Comparison of ENCODE assay signal across 12 cellular contexts in the genomic region with DNA sequence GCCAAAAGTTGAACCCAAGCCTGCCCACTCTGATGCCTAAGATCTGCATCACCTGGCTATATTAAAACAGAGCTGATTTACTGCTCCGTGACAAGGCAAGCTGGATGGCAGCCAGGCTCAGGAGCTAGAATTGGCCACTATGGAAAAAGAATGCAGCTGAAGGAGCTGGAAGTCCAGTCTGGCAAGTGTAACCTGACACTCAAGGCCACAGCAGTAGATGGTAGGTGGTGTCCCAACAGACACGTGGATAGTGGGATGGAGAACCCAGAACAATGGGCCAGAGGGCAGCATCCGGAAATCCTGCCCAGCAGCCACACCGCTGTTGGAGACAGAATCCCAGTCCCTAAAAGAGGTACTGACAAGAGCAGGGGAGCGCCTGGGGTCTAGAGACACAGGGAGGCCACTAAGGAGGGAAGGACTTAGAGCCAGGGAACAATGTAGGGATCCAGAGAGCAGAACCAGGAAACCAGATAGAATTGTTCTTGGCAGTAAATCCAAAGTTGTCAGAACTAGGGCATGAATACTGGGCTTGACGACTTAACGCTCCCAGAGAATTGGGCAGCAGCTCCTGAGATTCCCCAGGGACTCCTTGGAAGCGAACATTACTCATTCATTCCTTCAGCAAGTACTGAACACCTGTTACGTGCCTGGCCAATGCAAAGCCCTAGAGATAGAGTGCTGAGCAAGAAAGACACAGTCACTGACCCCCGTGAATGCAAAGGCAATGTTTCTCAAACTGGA.
DNase-seq lines count a peak whose midpoint lies in the region; ATAC-seq, FAIRE-seq and TF ChIP-seq lines count a peak whose summit lies in the region.
"Had no signal": no experiment of that assay in that cellular context is flagged by ENCODE, and none has a peak within 500 bp of the region (broad histone marks: within the 10 kb centered on the region; RNA-seq: fewer than 3 reads in every experiment).

No MANE protein-coding gene starts in this region.

- no peak for TF ChIP-seq RAD21 in HepG2 (CRISPR knock-in tag; IDR thresholded peaks at IDR 0.05)

- no peak overlapping the region for H3K4me3 Mint-ChIP-seq in central memory CD8-positive, alpha-beta T cell

- H3K9me2 ChIP-seq in Karpas-422 (replicated peaks; ENCODE audit: insufficient read depth, low read length): peaks cover 3% of the 10 kb centered on the region; the same call in 1 of the 2 replicates

- intact Hi-C loops in HepG2 (cut with micrococcal nuclease; ENCODE audit: unreplicated experiment): no loop called here

- no peak for TF ChIP-seq POLR2A in HepG2 (IDR thresholded peaks at IDR 0.05; ENCODE audit: insufficient read depth in 1 of 2, low read depth in 2 of 2, low read length in 2 of 2)

- no peaks in the 10 kb centered on the region for H3K27me3 Mint-ChIP-seq in central memory CD8-positive, alpha-beta T cell

- no peak overlapping the region for H2AFZ ChIP-seq in Karpas-422 (ENCODE audit: low read length)
- H2AFZ ChIP-seq in HepG2 (ENCODE audit: low read length): no peak overlapping the region

- no peak for TF ChIP-seq CTCF in HepG2 (CRISPR knock-in tag; IDR thresholded peaks at IDR 0.05)
- TF ChIP-seq CTCF in coronary artery (IDR thresholded peaks at IDR 0.05): no peak

- POLR2A ChIA-PET in HepG2 (lab: Yijun Ruan, JAX): no interaction called here

- H3K4me1 ChIP-seq in Karpas-422 (ENCODE audit: low read length) (no peaks in the 10 kb centered on the region), HepG2 (ENCODE audit: insufficient read depth, low read length) (no peaks in the 10 kb centered on the region)

- H3K9me3 Mint-ChIP-seq in central memory CD8-positive, alpha-beta T cell: peaks cover 2% of the 10 kb centered on the region

- no peak overlapping the region for H3K27ac ChIP-seq in Karpas-422 (ENCODE audit: low read length)
- H3K27ac ChIP-seq in HepG2 (ENCODE audit: extremely low read length, insufficient read depth, low read length): no peak overlapping the region
- no peak overlapping the region for H3K27ac ChIP-seq in coronary artery
- H3K27ac ChIP-seq: heart right ventricle, upper lobe of left lung had no signal

- TF ChIP-seq EP300 in HepG2 (IDR thresholded peaks at IDR 0.05; ENCODE audit: low read depth in 2 of 2, low read length in 2 of 2) (no peak), HepG2 (CRISPR knock-in tag; IDR thresholded peaks at IDR 0.05; ENCODE audit: borderline replicate concordance) (no peak)

- H3K27ac Mint-ChIP-seq in central memory CD8-positive, alpha-beta T cell (ENCODE audit: low read depth): peak overlapping the region; percentile 64

- H3K79me2 ChIP-seq in Karpas-422 (ENCODE audit: low read length) (no peaks in the 10 kb centered on the region), HepG2 (ENCODE audit: insufficient read depth, low read length) (no peaks in the 10 kb centered on the region)

- FAIRE-seq in HepG2 (lab: Jason Lieb, UNC): no peak

- H3K36me3 Mint-ChIP-seq in central memory CD8-positive, alpha-beta T cell (ENCODE audit: insufficient read depth): no peaks in the 10 kb centered on the region

- no peak overlapping the region for H3K4me3 ChIP-seq in Karpas-422 (ENCODE audit: low read length)
- H3K4me3 ChIP-seq in HepG2 (replicated peaks in 1 of 3; ENCODE audit: insufficient read depth in 1 of 3, low read depth in 2 of 3, low read length in 3 of 3): no peak overlapping the region
- H3K4me3 ChIP-seq in coronary artery: no peak overlapping the region
- H3K4me3 ChIP-seq: heart right ventricle, upper lobe of left lung had no signal

- no peaks in the 10 kb centered on the region for H4K20me1 ChIP-seq in Karpas-422 (ENCODE audit: insufficient read depth, low read depth, low read length)
- H4K20me1 ChIP-seq in HepG2 (ENCODE audit: insufficient read depth, low read length): no peaks in the 10 kb centered on the region

- no peak for ATAC-seq in central memory CD8-positive, alpha-beta T cell (replicated peaks; ENCODE audit: extremely low read depth, poor library complexity, severe bottlenecking)
- ATAC-seq in HepG2 (no peak), HG03045 (IDR thresholded peaks at IDR 0.05; ENCODE audit: unreplicated experiment) (no peak), GM19452 (IDR thresholded peaks at IDR 0.05; ENCODE audit: unreplicated experiment) (no peak)

- H3K27me3 ChIP-seq in Karpas-422 (ENCODE audit: low read length): no peaks in the 10 kb centered on the region
- H3K27me3 ChIP-seq in HepG2 (ENCODE audit: control insufficient read depth in 1 of 2, insufficient read depth in 2 of 2, low read length in 2 of 2): no peaks in the 10 kb centered on the region
- H3K27me3 ChIP-seq: heart right ventricle, upper lobe of left lung had no signal

- H3K4me2 ChIP-seq in Karpas-422 (ENCODE audit: low read depth, low read length, poor library complexity, severe bottlenecking): no peak overlapping the region
- no peak overlapping the region for H3K4me2 ChIP-seq in HepG2 (ENCODE audit: low read depth, low read length)

- H3K9me3 ChIP-seq in Karpas-422 (ENCODE audit: low read length): no peaks in the 10 kb centered on the region
- no peaks in the 10 kb centered on the region; the same call in 1 of the 2 replicates for H3K9me3 ChIP-seq in HepG2 (ENCODE audit: low read length)

- in situ Hi-C loops in HepG2 (cut with HindIII; ENCODE audit: extremely low pct_ligation_motif_present, low pct_unique_long_range_greater_than_20kb): no loop called here

- CTCF ChIA-PET in HepG2 (lab: Yijun Ruan, JAX; ENCODE audit: low intra/inter-chr PET ratio, low total read pairs): no interaction called here

- no TSS peak for BruUV-seq in HepG2 (replicated peaks; lab: Mats Ljungman, UMichigan)

- WGBS in HepG2 (ENCODE audit: low lambda C conversion rate): 47% methylated on average over 10 of the region's 10 CpGs

- H3K36me3 ChIP-seq in Karpas-422 (ENCODE audit: insufficient read depth, low read length) (no peaks in the 10 kb centered on the region), HepG2 (replicated peaks in 1 of 2; ENCODE audit: control insufficient read depth in 1 of 2, insufficient read depth in 2 of 2, low read length in 2 of 2) (no peaks in the 10 kb centered on the region)
- H3K36me3 ChIP-seq: heart right ventricle, upper lobe of left lung had no signal

- peaks cover 17% of the 10 kb centered on the region for H3K4me1 Mint-ChIP-seq in central memory CD8-positive, alpha-beta T cell

- DNase-seq in DMS153 (lab: John Stamatoyannopoulos, UW) (peak; percentile 89), Karpas-422 (peak; percentile 20), HepG2 (ENCODE audit: low spot score) (no peak), globus pallidus (ENCODE audit: low spot score) (no peak), coronary artery (ENCODE audit: low spot score) (no peak)
- DNase-seq in central memory CD8-positive, alpha-beta T cell (ENCODE audit: low spot score in 2 of 2): no peak
- DNase-seq: HCEC 1CT, heart right ventricle, NCI-H2107 had no signal

- H3K9ac ChIP-seq in Karpas-422 (ENCODE audit: low read length) (no peak overlapping the region), HepG2 (ENCODE audit: insufficient read depth, low read depth, low read length) (no peak overlapping the region)

TF ChIP-seq in HepG2, 621 proteins besides CTCF, POLR2A, EP300 and RAD21:
- TF ChIP-seq MTA1 (CRISPR knock-in tag; IDR thresholded peaks at IDR 0.05; ENCODE audit: borderline replicate concordance) (no peak), SIX4 (CRISPR knock-in tag; IDR thresholded peaks at IDR 0.05) (peak; percentile 56; the same call in 1 of the 2 replicates)
- TF ChIP-seq, protein P1, sequence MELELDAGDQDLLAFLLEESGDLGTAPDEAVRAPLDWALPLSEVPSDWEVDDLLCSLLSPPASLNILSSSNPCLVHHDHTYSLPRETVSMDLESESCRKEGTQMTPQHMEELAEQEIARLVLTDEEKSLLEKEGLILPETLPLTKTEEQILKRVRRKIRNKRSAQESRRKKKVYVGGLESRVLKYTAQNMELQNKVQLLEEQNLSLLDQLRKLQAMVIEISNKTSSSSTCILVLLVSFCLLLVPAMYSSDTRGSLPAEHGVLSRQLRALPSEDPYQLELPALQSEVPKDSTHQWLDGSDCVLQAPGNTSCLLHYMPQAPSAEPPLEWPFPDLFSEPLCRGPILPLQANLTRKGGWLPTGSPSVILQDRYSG (CRISPR knock-in tag; IDR thresholded peaks at IDR 0.05): no peak

Comparison
In these comparisons a context has a peak if more than half of its experiments do, and no peak if none do; other contexts are left out.
1. DNase-seq: peak in DMS153 (single experiment) and Karpas-422 (single experiment); none in central memory CD8-positive, alpha-beta T cell (0 of 2), HepG2 (single experiment), globus pallidus (single experiment) and coronary artery (single experiment).